5 cellular contexts compared by ENCODE assay signal in the genomic region with DNA sequence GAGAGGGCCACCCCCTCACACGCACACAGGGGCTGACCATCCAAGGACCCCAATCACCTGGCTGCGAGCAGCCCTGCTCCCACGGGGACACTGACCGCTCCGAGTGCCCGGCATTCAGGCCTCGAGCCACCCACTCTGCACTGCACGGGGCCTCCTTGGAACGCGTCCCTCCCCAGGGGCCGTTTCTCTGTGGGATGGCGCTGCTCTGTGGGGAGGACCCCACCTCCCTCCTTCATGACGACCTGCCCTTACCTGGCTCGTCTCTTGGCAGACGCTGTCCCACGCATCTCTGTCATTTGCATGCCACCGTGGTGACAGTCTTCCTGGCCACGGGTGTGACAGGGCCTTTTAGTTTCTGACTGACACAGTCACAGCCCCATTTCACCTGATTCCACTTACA.
DNase-seq lines count a peak whose midpoint lies in the region; ATAC-seq, FAIRE-seq and TF ChIP-seq lines count a peak whose summit lies in the region.
"Not testable (repeated sequence)": the region's sequence is repeated elsewhere in the genome, so short reads cannot be mapped to it uniquely, and the experiment has no call there.

No MANE protein-coding gene starts in this region.

- H3K36me3 ChIP-seq in colonic mucosa; endodermal cell (ENCODE audit: control insufficient read depth, insufficient read depth, low read length); HepG2 (replicated peaks in 1 of 2; ENCODE audit: control insufficient read depth in 1 of 2, insufficient read depth in 2 of 2, low read length in 2 of 2); transverse colon: not testable (repeated sequence)

- not testable (repeated sequence) for H3K36me3 Mint-ChIP-seq in endodermal cell (ENCODE audit: low read depth)

- H2AFZ ChIP-seq in HepG2 (ENCODE audit: low read length) = not testable (repeated sequence)

- TF ChIP-seq EP300 in HepG2 (IDR thresholded peaks at IDR 0.05; ENCODE audit: low read depth in 2 of 2, low read length in 2 of 2); HepG2 (CRISPR knock-in tag; IDR thresholded peaks at IDR 0.05; ENCODE audit: borderline replicate concordance); transverse colon (IDR thresholded peaks at IDR 0.05; ENCODE audit: low read depth): not testable (repeated sequence)

- H3K27me3 Mint-ChIP-seq in endodermal cell (ENCODE audit: insufficient read depth) = not testable (repeated sequence)

- H3K27ac Mint-ChIP-seq in endodermal cell = not testable (repeated sequence)

- CTCF ChIA-PET in HepG2 (lab: Yijun Ruan, JAX; ENCODE audit: low intra/inter-chr PET ratio, low total read pairs) = not testable (repeated sequence)

- TF ChIP-seq CTCF in colonic mucosa (IDR thresholded peaks at IDR 0.05); coronary artery (IDR thresholded peaks at IDR 0.05); endodermal cell (conservative IDR thresholded peaks at IDR 0.05); HepG2 (CRISPR knock-in tag; IDR thresholded peaks at IDR 0.05); transverse colon (IDR thresholded peaks at IDR 0.05): not testable (repeated sequence)

- not testable (repeated sequence) for H3K4me3 ChIP-seq in colonic mucosa; coronary artery; endodermal cell (ENCODE audit: low read length); HepG2 (replicated peaks in 1 of 3; ENCODE audit: insufficient read depth in 1 of 3, low read depth in 2 of 3, low read length in 3 of 3); transverse colon

- not testable (repeated sequence) for H3K9me3 ChIP-seq in colonic mucosa; endodermal cell (ENCODE audit: control insufficient read depth, low read length); HepG2 (ENCODE audit: low read length); transverse colon

- H3K27ac ChIP-seq in colonic mucosa; coronary artery; endodermal cell (ENCODE audit: low read depth, low read length); HepG2 (ENCODE audit: extremely low read length, insufficient read depth, low read length); transverse colon: not testable (repeated sequence)

- in situ Hi-C loops in HepG2 (cut with HindIII; ENCODE audit: extremely low pct_ligation_motif_present, low pct_unique_long_range_greater_than_20kb); transverse colon (cut with MboI; ENCODE audit: low pct_ligation_motif_present in 1 of 4, low pct_unique_long_range_greater_than_20kb in 1 of 4, low sequenced_read_pairs in 3 of 4): not testable (repeated sequence)

- not testable (repeated sequence) for H3K4me1 Mint-ChIP-seq in endodermal cell

- not testable (repeated sequence) for BruUV-seq in HepG2 (replicated peaks; lab: Mats Ljungman, UMichigan)

- not testable (repeated sequence) for ATAC-seq in HepG2

- H3K9me3 Mint-ChIP-seq in endodermal cell = not testable (repeated sequence)

- H4K20me1 ChIP-seq in HepG2 (ENCODE audit: insufficient read depth, low read length) = not testable (repeated sequence)

- POLR2A ChIA-PET in HepG2 (lab: Yijun Ruan, JAX) = not testable (repeated sequence)

- TF ChIP-seq RAD21 in HepG2 (CRISPR knock-in tag; IDR thresholded peaks at IDR 0.05) = not testable (repeated sequence)

- H3K27me3 ChIP-seq in colonic mucosa; endodermal cell (ENCODE audit: control insufficient read depth, insufficient read depth, low read length, poor library complexity, severe bottlenecking); transverse colon: not testable (repeated sequence)
- H3K27me3 ChIP-seq in HepG2 (ENCODE audit: control insufficient read depth in 1 of 2, insufficient read depth in 2 of 2, low read length in 2 of 2) = peaks cover 6 to 46% of the 10 kb centered on the region in 2 experiments; a peak in 3 of 5 replicates

- H3K79me2 ChIP-seq in HepG2 (ENCODE audit: insufficient read depth, low read length) = not testable (repeated sequence)

- H3K9ac ChIP-seq in colonic mucosa (ENCODE audit: low read depth in 2 of 2, low read length in 2 of 2); endodermal cell (ENCODE audit: extremely low read depth, low read length, poor library complexity, severe bottlenecking); HepG2 (ENCODE audit: insufficient read depth, low read depth, low read length): not testable (repeated sequence)

- not testable (repeated sequence) for H3K4me3 Mint-ChIP-seq in endodermal cell

- H3K4me2 ChIP-seq in HepG2 (ENCODE audit: low read depth, low read length) = not testable (repeated sequence)

- WGBS in endodermal cell (ENCODE audit: insufficient coverage in 1 of 2, insufficient read length in 1 of 2), 2 experiments = 83 to 89% methylated on average over 6 to 18 of the region's 18 CpGs
- 41% methylated on average over 18 of the region's 18 CpGs for WGBS in HepG2 (ENCODE audit: low lambda C conversion rate)
- WGBS in transverse colon (ENCODE audit: low coverage in 1 of 2), 2 donors = 75% methylated on average over 15 of the region's 18 CpGs; no CpG with 5 or more reads in 1 of the 2 donors

- DNase-seq in colonic mucosa = peak; percentile 3
- peak; percentile 17 for DNase-seq in coronary artery (ENCODE audit: low spot score)
- DNase-seq in endodermal cell = peak; percentile 16
- not testable (repeated sequence) for DNase-seq in HepG2 (ENCODE audit: low spot score)
- peak; percentile 3 for DNase-seq in transverse colon

- H3K4me1 ChIP-seq in colonic mucosa; endodermal cell (ENCODE audit: control insufficient read depth, insufficient read depth, low read length); HepG2 (ENCODE audit: insufficient read depth, low read length); transverse colon: not testable (repeated sequence)

- not testable (repeated sequence) for FAIRE-seq in HepG2 (lab: Jason Lieb, UNC)

- not testable (repeated sequence) for TF ChIP-seq POLR2A in HepG2 (IDR thresholded peaks at IDR 0.05; ENCODE audit: insufficient read depth in 1 of 2, low read depth in 2 of 2, low read length in 2 of 2); transverse colon (IDR thresholded peaks at IDR 0.05)

- intact Hi-C loops in colonic mucosa (cut with DNase I); HepG2 (cut with micrococcal nuclease; ENCODE audit: unreplicated experiment); transverse colon (cut with DNase I; ENCODE audit: low total_unique reads): not testable (repeated sequence)

TF ChIP-seq in HepG2, 621 proteins besides CTCF, POLR2A, EP300 and RAD21:
- 0 out of 2 replicates have a peak, but pooled peaks have one; percentile 20 for TF ChIP-seq CREB1 (IDR thresholded peaks at IDR 0.05)
- not testable (repeated sequence) for TF ChIP-seq CREB1 (CRISPR knock-in tag; IDR thresholded peaks at IDR 0.05)
